22 cellular contexts compared by ENCODE assay signal in genomic region chr2:81739971-81740370, GRCh38.
DNase-seq lines count a peak whose midpoint lies in the region; ATAC-seq, FAIRE-seq and TF ChIP-seq lines count a peak whose summit lies in the region.
"Had no signal": no experiment of that assay in that cellular context is flagged by ENCODE, and none has a peak within 500 bp of the region (broad histone marks: within the 10 kb centered on the region; RNA-seq: fewer than 3 reads in every experiment).

No MANE protein-coding gene starts in this region.

- no peak for ATAC-seq in HG02884 (IDR thresholded peaks at IDR 0.05; ENCODE audit: unreplicated experiment)
- ATAC-seq: HCT116 had no signal

- intact Hi-C loops in MCF 10A (cut with micrococcal nuclease) (no loop called here), breast epithelium (cut with DNase I; ENCODE audit: low total_unique reads) (no loop called here)

- DNase-seq in MCF 10A (ENCODE audit: unreplicated experiment) (peak; percentile 33), breast epithelium (ENCODE audit: low spot score in 2 of 2) (no peak), H54 (ENCODE audit: insufficient read length, low spot score) (no peak), RPMI7951 (ENCODE audit: low read depth) (peak; percentile 7), fibroblast of peridontal ligament (ENCODE audit: extremely low read depth) (peak; percentile 3), GDM1 (lab: John Stamatoyannopoulos, UW) (no peak), immature natural killer cell (no peak)
- DNase-seq: C1 segment of cervical spinal cord; Calu3; CD4-positive, alpha-beta memory T cell; COR-L47; DMS53; DMS79 treated with DMSO at 0.1 percent for 48 hours; H9 had no signal

- H3K4me3 Mint-ChIP-seq in MCF 10A (ENCODE audit: unreplicated experiment) (no peak overlapping the region), immature natural killer cell (no peak overlapping the region)
- H3K4me3 Mint-ChIP-seq: CD4-positive, alpha-beta memory T cell; H9 had no signal

- no peaks in the 10 kb centered on the region for H3K9me3 ChIP-seq in breast epithelium

- H3K27ac ChIP-seq in breast epithelium = no peak overlapping the region
- H3K27ac ChIP-seq: 22Rv1 had no signal

- H3K4me3 ChIP-seq in breast epithelium = no peak overlapping the region

- CTCF ChIA-PET in MCF 10A (lab: Yijun Ruan, JAX) = no interaction called here

- POLR2A ChIA-PET in MCF 10A (lab: Yijun Ruan, JAX) = interaction anchor here (0.6 kb wide), 1 partner anchor 24 kb away, joined by 3 read pairs; no protein-coding TSS in a partner anchor

- H3K4me1 Mint-ChIP-seq in MCF 10A (ENCODE audit: insufficient read depth, unreplicated experiment) (peaks cover 10% of the 10 kb centered on the region), immature natural killer cell (no peaks in the 10 kb centered on the region)
- H3K4me1 Mint-ChIP-seq: CD4-positive, alpha-beta memory T cell; H9 had no signal

- no peak for TF ChIP-seq POLR2A in breast epithelium (IDR thresholded peaks at IDR 0.05)
- TF ChIP-seq POLR2A in H54 (IDR thresholded peaks at IDR 0.05; ENCODE audit: low read depth, low read length) = no peak

- no peaks in the 10 kb centered on the region for H3K27me3 ChIP-seq in breast epithelium

- H3K27ac Mint-ChIP-seq in MCF 10A (ENCODE audit: low read depth, unreplicated experiment) (no peak overlapping the region), immature natural killer cell (no peak overlapping the region)
- H3K27ac Mint-ChIP-seq: CD4-positive, alpha-beta memory T cell; H9 had no signal

- H3K36me3 Mint-ChIP-seq in MCF 10A (ENCODE audit: insufficient read depth, unreplicated experiment) (no peaks in the 10 kb centered on the region), immature natural killer cell (peaks cover 0 to 3% (median 0%) of the 10 kb centered on the region in 3 donors)
- H3K36me3 Mint-ChIP-seq: CD4-positive, alpha-beta memory T cell had no signal

- no peaks in the 10 kb centered on the region for H3K36me3 ChIP-seq in breast epithelium

- BruUV-seq in MCF 10A (replicated peaks; lab: Mats Ljungman, UMichigan) = no TSS peak

- H3K9me3 Mint-ChIP-seq in MCF 10A (ENCODE audit: unreplicated experiment) (no peaks in the 10 kb centered on the region), immature natural killer cell (peaks cover 13 to 60% (median 25%) of the 10 kb centered on the region in 6 donors)

- H3K27me3 Mint-ChIP-seq in MCF 10A (ENCODE audit: insufficient read depth, unreplicated experiment) = no peaks in the 10 kb centered on the region
- no peaks in the 10 kb centered on the region for H3K27me3 Mint-ChIP-seq in immature natural killer cell (ENCODE audit: low read depth in 3 of 3)
- H3K27me3 Mint-ChIP-seq: CD4-positive, alpha-beta memory T cell had no signal

- H3K4me1 ChIP-seq in breast epithelium = no peaks in the 10 kb centered on the region

- TF ChIP-seq CTCF in MCF 10A (IDR thresholded peaks at IDR 0.05; ENCODE audit: unreplicated experiment) (no peak), breast epithelium (IDR thresholded peaks at IDR 0.05) (no peak)

- peak; percentile 33 for FAIRE-seq in H54 (lab: Jason Lieb, UNC)
- FAIRE-seq: A204.1, G401.6, GM12891, GM18507, H1 had no signal

Comparison
In these comparisons a context has a peak if more than half of its experiments do, and no peak if none do; other contexts are left out.
1. DNase-seq: peak in MCF 10A (single experiment), RPMI7951 (single experiment) and fibroblast of peridontal ligament (single experiment); none in breast epithelium (0 of 2), H54 (single experiment), GDM1 (single experiment) and immature natural killer cell (0 of 3).